In genomic region chr12:41556176-41556575, GRCh38 we compare ENCODE assay signal across 21 cellular contexts.
"Had no signal": no experiment of that assay in that cellular context is flagged by ENCODE, and none has a peak within 500 bp of the region (broad histone marks: within the 10 kb centered on the region; RNA-seq: fewer than 3 reads in every experiment).

No MANE protein-coding gene starts in this region.

- H3K36me3 Mint-ChIP-seq: immature natural killer cell, naive B cell had no signal

- H3K9me3 Mint-ChIP-seq: naive B cell, nephron had no signal

- H3K4me3 Mint-ChIP-seq: immature natural killer cell, naive B cell, nephron had no signal

- H3K4me1 Mint-ChIP-seq: immature natural killer cell, naive B cell had no signal

- H3K9me3 ChIP-seq: esophagus muscularis mucosa, gastroesophageal sphincter, left ventricle myocardium inferior, pancreas, stomach, thoracic aorta, transverse colon had no signal

- DNase-seq: effector memory CD4-positive, alpha-beta T cell; immature natural killer cell; left ventricle myocardium inferior; mesendoderm; naive B cell; occipital lobe; pancreas; right cardiac atrium; small intestine; stimulated activated CD4-positive, alpha-beta T cell treated with anti-CD3 and anti-CD28 coated beads, Interleukin-12 subunit alpha, Interleukin-12 subunit beta, amount 100 ng/mL, for 4 hours; stimulated activated naive CD4-positive, alpha-beta T cell; stomach; substantia nigra; transverse colon had no signal

- H3K4me3 ChIP-seq: esophagus muscularis mucosa, gastroesophageal sphincter, left ventricle myocardium inferior, lung, pancreas, stomach, thoracic aorta, transverse colon had no signal

- H3K27me3 ChIP-seq: esophagus muscularis mucosa, gastroesophageal sphincter, pancreas, stomach, transverse colon had no signal

- H3K36me3 ChIP-seq: left ventricle myocardium inferior, pancreas, thoracic aorta, transverse colon had no signal

- H3K4me1 ChIP-seq: gastroesophageal sphincter, left ventricle myocardium inferior, pancreas, transverse colon had no signal

- H3K27ac ChIP-seq: epithelial cell of prostate, esophagus muscularis mucosa, gastroesophageal sphincter, left ventricle myocardium inferior, pancreas, stomach, thoracic aorta, transverse colon had no signal

- ATAC-seq: gastroesophageal sphincter, pancreas, right cardiac atrium had no signal

- H3K27me3 Mint-ChIP-seq: progenitor cell of endocrine pancreas had no signal

- H3K27ac Mint-ChIP-seq: immature natural killer cell, naive B cell, nephron, progenitor cell of endocrine pancreas had no signal
